14 cellular contexts compared by ENCODE assay signal in genomic region chr18:7608798-7609197, GRCh38. TPM values are rescaled to one million over a fixed set of nuclear protein-coding genes. Genes with fewer than 3 reads are reported as not detected.
A peak's percentile ranks its signal among the peaks of the same experiment; 100 is the strongest.
DNase-seq lines count a peak whose midpoint lies in the region; ATAC-seq, FAIRE-seq and TF ChIP-seq lines count a peak whose summit lies in the region.
"Had no signal": no experiment of that assay in that cellular context is flagged by ENCODE, and none has a peak within 500 bp of the region (broad histone marks: within the 10 kb centered on the region; RNA-seq: fewer than 3 reads in every experiment).

No MANE protein-coding gene starts in this region.

- H3K4me1 ChIP-seq in astrocyte (ENCODE audit: insufficient read depth, low read length): peaks cover 29% of the 10 kb centered on the region

- no peak for TF ChIP-seq CTCF in astrocyte (IDR thresholded peaks at IDR 0.05; ENCODE audit: insufficient read depth, low read depth, low read length)

- intact Hi-C loops in left cardiac atrium (cut with DNase I): no loop called here
- intact Hi-C loops in sciatic nerve (cut with DNase I): no loop called here

- no peaks in the 10 kb centered on the region for H3K9me3 ChIP-seq in astrocyte (ENCODE audit: insufficient read depth, low read depth, low read length)
- H3K9me3 ChIP-seq: thyroid gland had no signal

- H3K27me3 ChIP-seq in astrocyte (ENCODE audit: insufficient read depth, low read length): no peaks in the 10 kb centered on the region
- H3K27me3 ChIP-seq: thyroid gland had no signal

- peaks cover 72% of the 10 kb centered on the region for H3K79me2 ChIP-seq in astrocyte (ENCODE audit: insufficient read depth, low read length)

- no peaks in the 10 kb centered on the region for H3K27me3 Mint-ChIP-seq in astrocyte (ENCODE audit: low read depth, unreplicated experiment)
- H3K27me3 Mint-ChIP-seq: B cell had no signal

- peak; percentile 51 to 75 for ATAC-seq in left cardiac atrium
- ATAC-seq in sciatic nerve: peak; percentile 86
- ATAC-seq in HG03175 (IDR thresholded peaks at IDR 0.05; ENCODE audit: unreplicated experiment): no peak

- H3K4me3 ChIP-seq in astrocyte (ENCODE audit: insufficient read depth, low read depth, low read length): peak overlapping the region; percentile 5
- H3K4me3 ChIP-seq: thyroid gland had no signal

- peak overlapping the region; percentile 73 for H3K27ac ChIP-seq in astrocyte (ENCODE audit: low read depth, low read length)
- H3K27ac ChIP-seq: thyroid gland had no signal

- peak overlapping the region; percentile 70 for H3K4me2 ChIP-seq in astrocyte (ENCODE audit: low read length)

- no peak overlapping the region for H3K4me3 Mint-ChIP-seq in astrocyte (ENCODE audit: unreplicated experiment)
- H3K4me3 Mint-ChIP-seq: B cell had no signal

- H3K36me3 Mint-ChIP-seq in astrocyte (ENCODE audit: low read depth, unreplicated experiment): peaks cover 3% of the 10 kb centered on the region

- H3K4me1 Mint-ChIP-seq in astrocyte (ENCODE audit: low read depth, unreplicated experiment): peaks cover 31% of the 10 kb centered on the region
- H3K4me1 Mint-ChIP-seq: B cell had no signal

- no peaks in the 10 kb centered on the region for H4K20me1 ChIP-seq in astrocyte (ENCODE audit: insufficient read depth, low read length)

- H3K36me3 ChIP-seq in astrocyte (ENCODE audit: insufficient read depth, low read length): no peaks in the 10 kb centered on the region
- H3K36me3 ChIP-seq: thyroid gland had no signal

- H3K9me3 Mint-ChIP-seq in astrocyte (ENCODE audit: unreplicated experiment): no peaks in the 10 kb centered on the region

- FAIRE-seq in astrocyte (lab: Jason Lieb, UNC): peak; percentile 77
- FAIRE-seq: HTR-8/SVneo had no signal

- peak overlapping the region; percentile 67 for H3K9ac ChIP-seq in astrocyte (ENCODE audit: low read length)

- H2AFZ ChIP-seq in astrocyte (ENCODE audit: low read depth, low read length): no peak overlapping the region

- DNase-seq in AG20443 (ENCODE audit: low spot score) (peak; percentile 58), astrocyte (ENCODE audit: low read depth) (peak; percentile 56), left cardiac atrium (no peak), sciatic nerve (ENCODE audit: low spot score) (no peak), NCI-H1694 treated with DMSO at 0.1 percent for 48 hours (lab: John Stamatoyannopoulos, UW) (no peak), NCI-H2029 treated with DMSO at 0.1 percent for 48 hours (lab: John Stamatoyannopoulos, UW) (no peak), pons (ENCODE audit: low spot score) (no peak)
- DNase-seq: activated naive CD4-positive, alpha-beta T cell; NCI-H774; stimulated activated CD4-positive, alpha-beta T cell treated with anti-CD3 and anti-CD28 coated beads, Interleukin-1b, Interleukin-23, amount 100 ng/mL, for 48 hours; thyroid gland had no signal

- peak overlapping the region; percentile 65 for H3K27ac Mint-ChIP-seq in astrocyte (ENCODE audit: unreplicated experiment)
- H3K27ac Mint-ChIP-seq: B cell had no signal

RNA-seq across cellular contexts. Expression of gene PTPRM, which starts 41.7 kb away (rescaled TPM):
- total RNA-seq in astrocyte (53.1 and 59.6 TPM in 2 replicates), left cardiac atrium (10 to 100 TPM; 51.4 to 75.5 TPM), sciatic nerve (66.5 TPM)

Comparison
In these comparisons a context has a peak if more than half of its experiments do, and no peak if none do; other contexts are left out.
1. DNase-seq: peak in AG20443 (single experiment) and astrocyte (single experiment); none in left cardiac atrium (single experiment), sciatic nerve (single experiment), NCI-H1694 treated with DMSO at 0.1 percent for 48 hours (single experiment), NCI-H2029 treated with DMSO at 0.1 percent for 48 hours (single experiment) and pons (single experiment).